Comparison of ENCODE assay signal across 16 cellular contexts in the genomic region with DNA sequence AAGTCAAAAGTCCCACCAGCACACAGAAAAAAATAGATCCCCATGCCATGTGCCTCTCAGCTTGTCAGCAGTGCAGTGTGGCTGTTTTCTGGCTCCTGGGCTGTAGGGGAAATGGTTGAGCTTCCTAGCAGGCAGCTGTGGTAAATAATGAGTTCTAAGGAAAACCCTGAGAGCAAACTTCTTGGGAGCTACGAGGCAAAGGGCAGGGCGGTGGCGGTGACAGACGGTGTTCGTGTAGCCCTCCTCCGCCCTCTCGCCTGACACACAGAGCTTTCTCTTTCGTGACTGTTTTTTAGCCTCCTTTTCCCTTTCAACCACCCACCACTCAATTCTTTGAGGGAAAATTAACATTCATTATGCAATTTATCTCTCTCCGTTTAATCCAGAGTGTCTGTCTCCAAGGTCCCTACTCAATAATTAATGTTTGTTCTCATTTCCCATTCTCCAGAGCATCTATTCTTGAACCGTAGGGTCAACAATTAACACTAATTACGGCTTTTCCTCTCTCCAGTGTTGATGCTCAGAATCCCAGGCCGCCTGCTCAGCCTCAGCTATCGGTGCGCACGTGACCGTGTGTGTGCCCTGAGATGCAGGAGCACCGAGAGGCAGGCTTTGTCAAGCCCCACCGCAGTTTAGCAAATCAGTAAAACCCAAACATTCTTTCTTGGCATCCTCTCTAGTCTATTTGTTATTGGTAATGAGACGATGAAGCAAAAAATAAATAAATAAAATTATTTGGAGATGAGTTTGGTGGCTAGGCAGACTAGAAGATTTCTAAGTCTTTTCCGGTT. TPM values are rescaled to one million over a fixed set of nuclear protein-coding genes. Genes with fewer than 3 reads are reported as not detected.
DNase-seq lines count a peak whose midpoint lies in the region; ATAC-seq and TF ChIP-seq lines count a peak whose summit lies in the region.
"Had no signal": no experiment of that assay in that cellular context is flagged by ENCODE, and none has a peak within 500 bp of the region (broad histone marks: within the 10 kb centered on the region; RNA-seq: fewer than 3 reads in every experiment).

No MANE protein-coding gene starts in this region.

- BruUV-seq in Caco-2 (replicated peaks; lab: Mats Ljungman, UMichigan) = no TSS peak

- no peak overlapping the region for H3K27ac ChIP-seq in caudate nucleus (ENCODE audit: low read depth, low read length)
- no peak overlapping the region for H3K27ac ChIP-seq in effector memory CD4-positive, alpha-beta T cell (ENCODE audit: insufficient read depth, low read length, poor library complexity, severe bottlenecking)
- H3K27ac ChIP-seq in CD4-positive, alpha-beta memory T cell (ENCODE audit: low read depth, low read length) = no peak overlapping the region
- H3K27ac ChIP-seq: right atrium auricular region had no signal

- no peaks in the 10 kb centered on the region for H3K9me3 ChIP-seq in Caco-2
- H3K9me3 ChIP-seq in effector memory CD4-positive, alpha-beta T cell (ENCODE audit: control insufficient read depth, low read length) = no peaks in the 10 kb centered on the region
- no peaks in the 10 kb centered on the region for H3K9me3 ChIP-seq in CD4-positive, alpha-beta memory T cell (ENCODE audit: control insufficient read depth in 1 of 2, low read length in 2 of 2)
- H3K9me3 ChIP-seq: right atrium auricular region had no signal

- H3K27ac Mint-ChIP-seq in Caco-2 (ENCODE audit: unreplicated experiment) = peak overlapping the region; percentile 71
- peak overlapping the region; percentile 13 to 73 (median 68) for H3K27ac Mint-ChIP-seq in nephron
- H3K27ac Mint-ChIP-seq in CD4-positive, alpha-beta memory T cell = no peak overlapping the region
- H3K27ac Mint-ChIP-seq: activated CD4-positive, alpha-beta T cell treated with anti-CD3 and anti-CD28 coated beads, Interleukin-2, amount 10 ng/mL, durations not matched to agents 7 days and 5 days had no signal

- H3K4me1 ChIP-seq in Caco-2 = peaks cover 10% of the 10 kb centered on the region
- H3K4me1 ChIP-seq in effector memory CD4-positive, alpha-beta T cell (ENCODE audit: control insufficient read depth, insufficient read depth, low read length, poor library complexity, severe bottlenecking) = no peaks in the 10 kb centered on the region
- H3K4me1 ChIP-seq in CD4-positive, alpha-beta memory T cell (ENCODE audit: insufficient read depth, low read length) = no peaks in the 10 kb centered on the region
- H3K4me1 ChIP-seq: right atrium auricular region had no signal

- H3K36me3 ChIP-seq in Caco-2 (ENCODE audit: control insufficient read depth, insufficient read depth, low read length) = no peaks in the 10 kb centered on the region
- no peaks in the 10 kb centered on the region for H3K36me3 ChIP-seq in effector memory CD4-positive, alpha-beta T cell (ENCODE audit: control insufficient read depth, insufficient read depth, low read length)
- H3K36me3 ChIP-seq in CD4-positive, alpha-beta memory T cell (ENCODE audit: insufficient read depth, low read length) = no peaks in the 10 kb centered on the region
- H3K36me3 ChIP-seq: right atrium auricular region had no signal

- no peaks in the 10 kb centered on the region for H3K27me3 ChIP-seq in Caco-2 (replicated peaks; ENCODE audit: control insufficient read depth, insufficient read depth, low read length)
- no peaks in the 10 kb centered on the region for H3K27me3 ChIP-seq in effector memory CD4-positive, alpha-beta T cell (replicated peaks; ENCODE audit: control insufficient read depth, insufficient read depth, low read length, poor library complexity, severe bottlenecking)
- H3K27me3 ChIP-seq in CD4-positive, alpha-beta memory T cell (ENCODE audit: insufficient read depth, low read length) = no peaks in the 10 kb centered on the region
- H3K27me3 ChIP-seq: right atrium auricular region had no signal

- H3K27me3 Mint-ChIP-seq in Caco-2 (ENCODE audit: insufficient read depth, unreplicated experiment) = no peaks in the 10 kb centered on the region
- H3K27me3 Mint-ChIP-seq in nephron (ENCODE audit: low read depth) = no peaks in the 10 kb centered on the region
- H3K27me3 Mint-ChIP-seq in CD4-positive, alpha-beta memory T cell = peaks cover 9 to 16% of the 10 kb centered on the region in 2 donors

- CTCF ChIA-PET in Caco-2 (lab: Charles Lee) = no interaction called here
- CTCF ChIA-PET in CD4-positive, alpha-beta memory T cell (lab: Charles Lee; ENCODE audit: partially characterized antibody) = no interaction called here

- H3K9me3 Mint-ChIP-seq in Caco-2 (ENCODE audit: unreplicated experiment) (peaks cover 12% of the 10 kb centered on the region), nephron (peaks cover 16% of the 10 kb centered on the region)
- H3K9me3 Mint-ChIP-seq in CD4-positive, alpha-beta memory T cell = peaks cover 0 to 11% (median 2%) of the 10 kb centered on the region in 8 donors
- H3K9me3 Mint-ChIP-seq: activated CD4-positive, alpha-beta T cell treated with anti-CD3 and anti-CD28 coated beads, Interleukin-2, amount 10 ng/mL, durations not matched to agents 7 days and 5 days had no signal

- H3K4me1 Mint-ChIP-seq in Caco-2 (ENCODE audit: low read depth, unreplicated experiment) (peaks cover 8% of the 10 kb centered on the region), nephron (peaks cover 56% of the 10 kb centered on the region)
- H3K4me1 Mint-ChIP-seq in CD4-positive, alpha-beta memory T cell = peaks cover 0 to 4% (median 0%) of the 10 kb centered on the region in 4 donors

- H3K4me3 ChIP-seq in Caco-2 (ENCODE audit: low read depth, low read length) = no peak overlapping the region
- no peak overlapping the region for H3K4me3 ChIP-seq in effector memory CD4-positive, alpha-beta T cell (ENCODE audit: insufficient read depth, low read depth, low read length, poor library complexity, severe bottlenecking)
- no peak overlapping the region for H3K4me3 ChIP-seq in CD4-positive, alpha-beta memory T cell (ENCODE audit: low read length in 2 of 2)
- H3K4me3 ChIP-seq: right atrium auricular region had no signal

- no peaks in the 10 kb centered on the region for H3K36me3 Mint-ChIP-seq in Caco-2 (ENCODE audit: insufficient read depth, unreplicated experiment)
- H3K36me3 Mint-ChIP-seq in nephron (ENCODE audit: low read depth) = peaks cover 8% of the 10 kb centered on the region
- no peaks in the 10 kb centered on the region for H3K36me3 Mint-ChIP-seq in CD4-positive, alpha-beta memory T cell

- intact Hi-C loops in Caco-2 (cut with micrococcal nuclease; ENCODE audit: unreplicated experiment) = no loop called here
- intact Hi-C loops in CD4-positive, alpha-beta memory T cell (cut with micrococcal nuclease) = no loop called here

- ATAC-seq in HG03095 (IDR thresholded peaks at IDR 0.05; ENCODE audit: unreplicated experiment) = no peak

- DNase-seq in Caco-2 = no peak
- DNase-seq in NCI-H1417 treated with DMSO at 0.1 percent for 48 hours (lab: John Stamatoyannopoulos, UW) = peak; percentile 85
- peak in 31 of 61 donors; percentile 2 to 65 (median 18) for DNase-seq in caudate nucleus (lab: John Stamatoyannopoulos, UW)
- no peak for DNase-seq in NCI-H446 treated with DMSO at 0.1 percent for 48 hours (lab: John Stamatoyannopoulos, UW)
- no peak for DNase-seq in effector memory CD4-positive, alpha-beta T cell
- no peak for DNase-seq in CD4-positive, alpha-beta memory T cell
- DNase-seq: activated CD4-positive, alpha-beta T cell treated with anti-CD3 and anti-CD28 coated beads, Interleukin-2, amount 10 ng/mL, durations not matched to agents 7 days and 5 days; activated effector memory CD4-positive, alpha-beta T cell treated with Interleukin-2 at 50 U/mL for 16 hours; erythroblast; mammary epithelial cell had no signal

- H3K4me3 Mint-ChIP-seq in Caco-2 (ENCODE audit: unreplicated experiment) (no peak overlapping the region), nephron (peak overlapping the region in 1 of 3 experiments; percentile 10)
- H3K4me3 Mint-ChIP-seq in CD4-positive, alpha-beta memory T cell = no peak overlapping the region
- H3K4me3 Mint-ChIP-seq: activated CD4-positive, alpha-beta T cell treated with anti-CD3 and anti-CD28 coated beads, Interleukin-2, amount 10 ng/mL, durations not matched to agents 7 days and 5 days had no signal

- POLR2A ChIA-PET in Caco-2 (lab: Charles Lee) = no interaction called here
- POLR2A ChIA-PET in CD4-positive, alpha-beta memory T cell (lab: Charles Lee; ENCODE audit: partially characterized antibody) = no interaction called here

- TF ChIP-seq CTCF in Caco-2 (IDR thresholded peaks at IDR 0.05; ENCODE audit: insufficient read depth in 1 of 2, low read depth in 1 of 2, low read length in 1 of 2, severe bottlenecking in 1 of 2, unreplicated experiment in 1 of 2) (no peak), nephron (IDR thresholded peaks at IDR 0.05; ENCODE audit: unreplicated experiment in 3 of 3) (no peak)

RNA-seq across cellular contexts. Expression of a gene that starts 50.1 kb away (rescaled TPM):
- 0.27 and 0.37 TPM in 2 replicates for total RNA-seq in Caco-2 (2022)
- total RNA-seq in CD4-positive, alpha-beta memory T cell = not detected
- polyA plus RNA-seq in CD4-positive, alpha-beta memory T cell = not detected
- total RNA-seq: activated CD4-positive, alpha-beta T cell treated with anti-CD3 and anti-CD28 coated beads, Interleukin-2, amount 10 ng/mL, durations not matched to agents 7 days and 5 days; cardiac septum; Daoy; OCI-LY7; right atrium auricular region had no signal
- polyA plus RNA-seq: mammary epithelial cell had no signal

Comparison
In these comparisons a context has a peak if more than half of its experiments do, and no peak if none do; other contexts are left out.
1. DNase-seq: peak in NCI-H1417 treated with DMSO at 0.1 percent for 48 hours (single experiment) and caudate nucleus (31 of 61); none in Caco-2 (0 of 2), NCI-H446 treated with DMSO at 0.1 percent for 48 hours (single experiment), effector memory CD4-positive, alpha-beta T cell (0 of 3) and CD4-positive, alpha-beta memory T cell (0 of 5).
2. H3K27ac Mint-ChIP-seq: peak in Caco-2 (single experiment) and nephron (3 of 3); none in CD4-positive, alpha-beta memory T cell (0 of 7).